ENCODE assay signal across 7 cellular contexts in the genomic region with DNA sequence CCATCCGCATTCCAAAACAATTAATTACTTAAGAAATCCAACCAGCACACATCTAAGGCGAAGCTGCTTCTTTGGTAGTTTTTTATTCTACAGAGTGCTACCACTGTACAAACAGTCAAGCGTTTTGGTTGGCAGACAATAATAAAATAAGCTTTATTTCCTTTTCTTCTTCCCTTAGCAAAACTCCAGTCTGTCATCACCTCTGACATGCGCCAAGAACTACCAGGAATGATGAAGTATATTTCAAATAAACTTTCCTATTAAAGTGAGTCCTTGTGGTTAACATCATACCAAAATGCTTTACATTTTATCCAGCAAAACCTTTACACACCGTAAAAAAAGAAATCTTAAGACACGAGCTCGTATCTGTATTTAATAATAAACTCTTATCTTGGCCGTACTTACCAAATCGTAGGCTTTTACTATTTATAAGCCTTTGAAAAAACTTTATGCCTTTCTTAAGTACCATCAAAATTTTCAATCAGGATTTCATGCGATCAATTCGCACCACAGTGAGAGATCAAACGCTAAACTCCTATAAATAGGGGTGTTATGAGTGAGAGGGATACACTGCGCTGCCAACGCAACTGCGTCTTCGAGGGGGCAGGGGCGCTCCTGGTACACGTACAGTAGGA. TPM values are rescaled to one million over a fixed set of nuclear protein-coding genes. Genes with fewer than 3 reads are reported as not detected.
DNase-seq lines count a peak whose midpoint lies in the region; ATAC-seq and TF ChIP-seq lines count a peak whose summit lies in the region.

No MANE protein-coding gene starts in this region.

- no peak overlapping the region for H2BK5ac ChIP-seq in mesenchymal stem cell (ENCODE audit: low read depth, low read length, poor library complexity, severe bottlenecking)

- ATAC-seq in GM19043 (IDR thresholded peaks at IDR 0.05; ENCODE audit: low read depth, unreplicated experiment) (peak; percentile 31), HG03097 (IDR thresholded peaks at IDR 0.05; ENCODE audit: low FRiP score, unreplicated experiment) (no peak)

- peak overlapping the region; percentile 93 for H3K4me3 Mint-ChIP-seq in type B pancreatic cell

- H2BK120ac ChIP-seq in mesenchymal stem cell (ENCODE audit: low read depth, low read length) = no peak overlapping the region

- peak overlapping the region; percentile 58 for H3K4me2 ChIP-seq in mesenchymal stem cell (ENCODE audit: low read length, poor library complexity, severe bottlenecking)

- H3K18ac ChIP-seq in mesenchymal stem cell (ENCODE audit: low read depth in 1 of 2, low read length in 2 of 2) = peak overlapping the region in 1 of 2 experiments; percentile 82

- H3K36me3 ChIP-seq in mesenchymal stem cell (ENCODE audit: control insufficient read depth in 1 of 2, insufficient read depth in 2 of 2, low read depth in 1 of 2, low read length in 2 of 2) = no peaks in the 10 kb centered on the region

- H3K4me3 ChIP-seq in choroid plexus epithelial cell (ENCODE audit: low read depth, low read length) = peak overlapping the region; percentile 91
- H3K4me3 ChIP-seq in mesenchymal stem cell (ENCODE audit: insufficient read depth in 1 of 2, low read depth in 1 of 2, low read length in 2 of 2) = peak overlapping the region; percentile 92 to 97

- H2AK5ac ChIP-seq in mesenchymal stem cell (ENCODE audit: low read length, severe bottlenecking) = no peak overlapping the region

- peaks cover 0 to 5% of the 10 kb centered on the region in 2 experiments for H3K27me3 ChIP-seq in mesenchymal stem cell (ENCODE audit: control insufficient read depth in 1 of 2, insufficient read depth in 1 of 2, low read length in 2 of 2)

- TF ChIP-seq CTCF in choroid plexus epithelial cell (conservative IDR thresholded peaks at IDR 0.05; ENCODE audit: low read depth, low read length) (no peak), type B pancreatic cell (conservative IDR thresholded peaks at IDR 0.05) (no peak)

- peaks cover 9% of the 10 kb centered on the region for H3K4me1 ChIP-seq in mesenchymal stem cell (ENCODE audit: control insufficient read depth, insufficient read depth, low read depth, low read length)

- H3K9me3 Mint-ChIP-seq in type B pancreatic cell = no peaks in the 10 kb centered on the region

- peak overlapping the region; percentile 96 for H4K8ac ChIP-seq in mesenchymal stem cell (ENCODE audit: low read length)

- H2BK15ac ChIP-seq in mesenchymal stem cell (ENCODE audit: low read depth, poor library complexity, severe bottlenecking) = no peak overlapping the region

- H2BK12ac ChIP-seq in mesenchymal stem cell (ENCODE audit: low read length in 2 of 2) = no peak overlapping the region

- peak overlapping the region; percentile 89 for H3K27ac Mint-ChIP-seq in type B pancreatic cell

- peaks cover 3% of the 10 kb centered on the region for H3K79me1 ChIP-seq in mesenchymal stem cell (replicated peaks; ENCODE audit: low read length, poor library complexity, severe bottlenecking)

- peak overlapping the region; percentile 77 for H3K27ac ChIP-seq in mesenchymal stem cell (ENCODE audit: low read length, poor library complexity, severe bottlenecking)

- peak overlapping the region; percentile 94 for H3K9ac ChIP-seq in mesenchymal stem cell (ENCODE audit: low read length)

- 32% methylated on average over 16 of the region's 18 CpGs for WGBS in mesenchymal stem cell

- no peak overlapping the region for H4K91ac ChIP-seq in mesenchymal stem cell (ENCODE audit: low read length)

- H2AFZ ChIP-seq in mesenchymal stem cell (ENCODE audit: low read depth, low read length) = peak overlapping the region; percentile 100

- no peak overlapping the region for H3K14ac ChIP-seq in mesenchymal stem cell (ENCODE audit: low read length in 2 of 2)

- no peak overlapping the region for H3K23ac ChIP-seq in mesenchymal stem cell (ENCODE audit: low read length in 2 of 2)

- H3K27me3 Mint-ChIP-seq in type B pancreatic cell = no peaks in the 10 kb centered on the region

- DNase-seq in NCI-H1417 treated with DMSO at 0.1 percent for 48 hours (lab: John Stamatoyannopoulos, UW) = peak; percentile 10
- DNase-seq in choroid plexus epithelial cell (ENCODE audit: low read depth) = peak; percentile 28
- peak; percentile 43 for DNase-seq in mesenchymal stem cell
- DNase-seq in type B pancreatic cell (ENCODE audit: extremely low spot score, unreplicated experiment) = no peak
- DNase-seq in NCI-H226 = no peak

- H3K4me1 Mint-ChIP-seq in type B pancreatic cell (ENCODE audit: unreplicated experiment) = peaks cover 56% of the 10 kb centered on the region

- H3K36me3 Mint-ChIP-seq in type B pancreatic cell = no peaks in the 10 kb centered on the region

- H3K4ac ChIP-seq in mesenchymal stem cell (ENCODE audit: low read depth in 1 of 2, low read length in 2 of 2) = no peak overlapping the region

- H3K9me3 ChIP-seq in mesenchymal stem cell (ENCODE audit: control insufficient read depth, low read length) = no peaks in the 10 kb centered on the region

RNA-seq across cellular contexts. Expression of a gene that starts 1.2 kb away (rescaled TPM):
- polyA plus RNA-seq in mesenchymal stem cell (2013, experiment 1 of 2) = 12.1 TPM
- polyA plus RNA-seq in mesenchymal stem cell (2013, experiment 2 of 2) = 12.3 TPM
- total RNA-seq in type B pancreatic cell (ENCODE audit: low replicate concordance) = 56.4 and 62.6 TPM in 2 replicates

Comparison
In these comparisons a context has a peak if more than half of its experiments do, and no peak if none do; other contexts are left out.
1. DNase-seq: peak in NCI-H1417 treated with DMSO at 0.1 percent for 48 hours (single experiment), choroid plexus epithelial cell (single experiment) and mesenchymal stem cell (single experiment); none in type B pancreatic cell (single experiment) and NCI-H226 (single experiment).